Comparison of ENCODE assay signal across 8 cellular contexts in genomic region chr12:102120564-102120873, GRCh38. TPM values are rescaled to one million over a fixed set of nuclear protein-coding genes. Genes with fewer than 3 reads are reported as not detected.
DNase-seq lines count a peak whose midpoint lies in the region; ATAC-seq, FAIRE-seq and TF ChIP-seq lines count a peak whose summit lies in the region.

No MANE protein-coding gene starts in this region.

- ATAC-seq in left ventricle myocardium superior (no peak), right lobe of liver (no peak)
- ATAC-seq in activated naive CD8-positive, alpha-beta T cell treated with anti-CD3 and anti-CD28 coated beads, Interleukin-2, amount 10 ng/mL, durations not matched to agents 7 days and 5 days (ENCODE audit: low read depth) = no peak

- H3K4me3 ChIP-seq in left ventricle myocardium inferior = peak overlapping the region; percentile 88
- H3K4me3 ChIP-seq in right lobe of liver = peak overlapping the region; percentile 66 to 98 (median 73)
- H3K4me3 ChIP-seq in vagina = peak overlapping the region; percentile 73 to 84

- 3% methylated on average over 4 of the region's 4 CpGs for WGBS in right lobe of liver (ENCODE audit: insufficient coverage, low coverage, low lambda C conversion rate, missing lambda C conversion rate)

- peak overlapping the region; percentile 94 for H3K27ac Mint-ChIP-seq in activated naive CD8-positive, alpha-beta T cell treated with anti-CD3 and anti-CD28 coated beads, Interleukin-2, amount 10 ng/mL, durations not matched to agents 7 days and 5 days

- H3K4me1 ChIP-seq in left ventricle myocardium inferior (peaks cover 24% of the 10 kb centered on the region), right lobe of liver (peaks cover 0 to 5% (median 3%) of the 10 kb centered on the region in 4 donors), vagina (peaks cover 20% of the 10 kb centered on the region)

- H3K9me3 Mint-ChIP-seq in activated naive CD8-positive, alpha-beta T cell treated with anti-CD3 and anti-CD28 coated beads, Interleukin-2, amount 10 ng/mL, durations not matched to agents 7 days and 5 days = no peaks in the 10 kb centered on the region

- FAIRE-seq in GM12892 (lab: Jason Lieb, UNC) = no peak

- no peak for TF ChIP-seq CTCF in left ventricle myocardium inferior (IDR thresholded peaks at IDR 0.05; ENCODE audit: borderline replicate concordance)
- TF ChIP-seq CTCF in right lobe of liver (IDR thresholded peaks at IDR 0.05) = no peak
- no peak for TF ChIP-seq CTCF in vagina (IDR thresholded peaks at IDR 0.05)

- peak overlapping the region; percentile 97 for H3K4me3 Mint-ChIP-seq in activated naive CD8-positive, alpha-beta T cell treated with anti-CD3 and anti-CD28 coated beads, Interleukin-2, amount 10 ng/mL, durations not matched to agents 7 days and 5 days

- intact Hi-C loops in left ventricle myocardium inferior (cut with micrococcal nuclease) = no loop called here
- intact Hi-C loops in left ventricle myocardium superior (cut with micrococcal nuclease) = no loop called here
- intact Hi-C loops in right lobe of liver (cut with DNase I) = no loop called here
- intact Hi-C loops in vagina (cut with DNase I) = no loop called here

- TF ChIP-seq POLR2A in right lobe of liver (IDR thresholded peaks at IDR 0.05) (no peak), vagina (IDR thresholded peaks at IDR 0.05) (no peak), GM12892 (IDR thresholded peaks at IDR 0.05; ENCODE audit: low read depth, low read length) (no peak)

- no peaks in the 10 kb centered on the region for H3K9me3 ChIP-seq in left ventricle myocardium inferior (replicated peaks)
- H3K9me3 ChIP-seq in right lobe of liver = no peaks in the 10 kb centered on the region
- H3K9me3 ChIP-seq in vagina = no peaks in the 10 kb centered on the region

- H3K36me3 Mint-ChIP-seq in activated naive CD8-positive, alpha-beta T cell treated with anti-CD3 and anti-CD28 coated beads, Interleukin-2, amount 10 ng/mL, durations not matched to agents 7 days and 5 days = peaks cover 20% of the 10 kb centered on the region

- H3K4me1 Mint-ChIP-seq in activated naive CD8-positive, alpha-beta T cell treated with anti-CD3 and anti-CD28 coated beads, Interleukin-2, amount 10 ng/mL, durations not matched to agents 7 days and 5 days = peaks cover 34% of the 10 kb centered on the region

- no peaks in the 10 kb centered on the region for H3K27me3 Mint-ChIP-seq in activated naive CD8-positive, alpha-beta T cell treated with anti-CD3 and anti-CD28 coated beads, Interleukin-2, amount 10 ng/mL, durations not matched to agents 7 days and 5 days

- H3K36me3 ChIP-seq in left ventricle myocardium inferior = peaks cover 25% of the 10 kb centered on the region
- H3K36me3 ChIP-seq in right lobe of liver = no peaks in the 10 kb centered on the region
- H3K36me3 ChIP-seq in vagina = peaks cover 0 to 13% of the 10 kb centered on the region in 2 donors

- POLR2A ChIA-PET in activated naive CD8-positive, alpha-beta T cell treated with anti-CD3 and anti-CD28 coated beads, Interleukin-2, amount 10 ng/mL, durations not matched to agents 7 days and 5 days (lab: Charles Lee) = interaction anchor here (1.4 to 3.2 kb wide), 2 partner anchors 59 to 358 kb away, joined by 3 to 19 read pairs; partner anchors contain the start of gene WASHC3

- DNase-seq in left ventricle myocardium inferior (no peak), left ventricle myocardium superior (no peak), right lobe of liver (no peak), vagina (ENCODE audit: extremely low spot score in 2 of 2) (no peak), NCI-H774 (lab: John Stamatoyannopoulos, UW) (no peak), GM12892 (ENCODE audit: insufficient read length) (no peak), CD1c-positive myeloid dendritic cell (ENCODE audit: extremely low spot score) (no peak)
- no peak for DNase-seq in activated naive CD8-positive, alpha-beta T cell treated with anti-CD3 and anti-CD28 coated beads, Interleukin-2, amount 10 ng/mL, durations not matched to agents 7 days and 5 days

- H3K27me3 ChIP-seq in left ventricle myocardium inferior (ENCODE audit: low read depth) (no peaks in the 10 kb centered on the region), right lobe of liver (no peaks in the 10 kb centered on the region), vagina (no peaks in the 10 kb centered on the region)

- no peak overlapping the region for H3K27ac ChIP-seq in left ventricle myocardium inferior (replicated peaks)
- H3K27ac ChIP-seq in right lobe of liver = no peak overlapping the region
- peak overlapping the region; percentile 89 for H3K27ac ChIP-seq in vagina

RNA-seq across cellular contexts. Expression of gene PARPBP, which starts 0.5 kb away (rescaled TPM):
- total RNA-seq in left ventricle myocardium inferior (0.33 TPM), left ventricle myocardium superior (0.47 TPM), right lobe of liver (1 to 10 TPM in 3 of 6 experiments, under 1 TPM in 3; 0.33 to 2.8 (median 0.91) TPM), vagina (3.7 TPM)
- total RNA-seq in activated naive CD8-positive, alpha-beta T cell treated with anti-CD3 and anti-CD28 coated beads, Interleukin-2, amount 10 ng/mL, durations not matched to agents 7 days and 5 days = 10 to 100 TPM; 19.0 to 20.5 TPM
- 18.9 TPM for polyA plus RNA-seq in GM12892 (2012; ENCODE audit: missing spikeins)

RNA-seq across cellular contexts. Expression of gene NUP37, which starts 0.6 kb away (rescaled TPM):
- total RNA-seq in left ventricle myocardium inferior = 20.6 TPM
- total RNA-seq in left ventricle myocardium superior = 15.3 TPM
- total RNA-seq in activated naive CD8-positive, alpha-beta T cell treated with anti-CD3 and anti-CD28 coated beads, Interleukin-2, amount 10 ng/mL, durations not matched to agents 7 days and 5 days = 10 to 100 TPM; 47.7 to 49.2 TPM
- total RNA-seq in right lobe of liver = 1 to 10 TPM; 5.6 to 9.9 (median 7.0) TPM
- 22.6 TPM for total RNA-seq in vagina
- polyA plus RNA-seq in GM12892 (2012; ENCODE audit: missing spikeins) = 64.0 TPM

RNA-seq across cellular contexts. Expression of gene WASHC3, which starts 58.7 kb away (rescaled TPM):
- 37.2 TPM for total RNA-seq in left ventricle myocardium inferior
- total RNA-seq in left ventricle myocardium superior = 31.2 TPM
- total RNA-seq in activated naive CD8-positive, alpha-beta T cell treated with anti-CD3 and anti-CD28 coated beads, Interleukin-2, amount 10 ng/mL, durations not matched to agents 7 days and 5 days = 10 to 100 TPM; 53.2 to 58.0 TPM
- total RNA-seq in right lobe of liver = 10 to 100 TPM; 13.0 to 35.3 (median 22.6) TPM
- total RNA-seq in vagina = 49.4 TPM
- 66.9 TPM for polyA plus RNA-seq in GM12892 (2012; ENCODE audit: missing spikeins)
